In genomic region chr6:104711371-104711770, GRCh38 we compare ENCODE assay signal across 11 cellular contexts.
DNase-seq lines count a peak whose midpoint lies in the region; ATAC-seq and TF ChIP-seq lines count a peak whose summit lies in the region.
"Had no signal": no experiment of that assay in that cellular context is flagged by ENCODE, and none has a peak within 500 bp of the region (broad histone marks: within the 10 kb centered on the region; RNA-seq: fewer than 3 reads in every experiment).

No MANE protein-coding gene starts in this region.

- no peaks in the 10 kb centered on the region for H3K27me3 Mint-ChIP-seq in Caco-2 (ENCODE audit: insufficient read depth, unreplicated experiment)

- H3K4me1 ChIP-seq in Caco-2 = peaks cover 10% of the 10 kb centered on the region
- H3K4me1 ChIP-seq in Karpas-422 (ENCODE audit: low read length) = 0 out of 2 replicates have a peak, but pooled peaks cover 3% of the 10 kb centered on the region

- BruUV-seq in Caco-2 (replicated peaks; lab: Mats Ljungman, UMichigan) = no TSS peak

- no peak overlapping the region for H2AFZ ChIP-seq in Karpas-422 (ENCODE audit: low read length)

- H3K9ac ChIP-seq in Karpas-422 (ENCODE audit: low read length) = no peak overlapping the region

- H3K9me3 ChIP-seq in Caco-2 (no peaks in the 10 kb centered on the region), Karpas-422 (ENCODE audit: low read length) (no peaks in the 10 kb centered on the region)

- H3K4me1 Mint-ChIP-seq in Caco-2 (ENCODE audit: low read depth, unreplicated experiment) = no peaks in the 10 kb centered on the region

- DNase-seq in Caco-2 = peak; percentile 48 to 59
- peak; percentile 63 for DNase-seq in NCI-H1092 treated with DMSO at 0.1 percent for 48 hours (lab: John Stamatoyannopoulos, UW)
- DNase-seq in kidney tubule cell (ENCODE audit: low spot score) = peak; percentile 69
- DNase-seq in NK-92 treated with Interleukin-12 subunit alpha and Interleukin-12 subunit beta, amount 100 ng/mL, for 24 hours (lab: John Stamatoyannopoulos, UW) = no peak
- no peak for DNase-seq in Karpas-422
- DNase-seq: activated T-cell treated with anti-CD3 and anti-CD28 coated beads, Interleukin-2, amount 50 U/mL, for 4 hours; CD8-positive, alpha-beta memory T cell had no signal

- H3K27ac ChIP-seq in Karpas-422 (ENCODE audit: low read length) = no peak overlapping the region

- CTCF ChIA-PET in Caco-2 (lab: Charles Lee) = no interaction called here

- H4K20me1 ChIP-seq in Karpas-422 (ENCODE audit: insufficient read depth, low read depth, low read length) = no peaks in the 10 kb centered on the region

- no peaks in the 10 kb centered on the region for H3K36me3 ChIP-seq in Caco-2 (ENCODE audit: control insufficient read depth, insufficient read depth, low read length)
- peaks cover 3% of the 10 kb centered on the region; the same call in 1 of the 2 replicates for H3K36me3 ChIP-seq in Karpas-422 (ENCODE audit: insufficient read depth, low read length)

- no peak overlapping the region for H3K4me2 ChIP-seq in Karpas-422 (ENCODE audit: low read depth, low read length, poor library complexity, severe bottlenecking)

- H3K36me3 Mint-ChIP-seq in Caco-2 (ENCODE audit: insufficient read depth, unreplicated experiment) = no peaks in the 10 kb centered on the region

- H3K4me3 ChIP-seq in Caco-2 (ENCODE audit: low read depth, low read length) (no peak overlapping the region), Karpas-422 (ENCODE audit: low read length) (no peak overlapping the region)

- no peaks in the 10 kb centered on the region for H3K27me3 ChIP-seq in Caco-2 (replicated peaks; ENCODE audit: control insufficient read depth, insufficient read depth, low read length)
- H3K27me3 ChIP-seq in Karpas-422 (ENCODE audit: low read length) = no peaks in the 10 kb centered on the region

- no peaks in the 10 kb centered on the region for H3K9me2 ChIP-seq in Karpas-422 (replicated peaks; ENCODE audit: insufficient read depth, low read length)

- H3K4me3 Mint-ChIP-seq in Caco-2 (ENCODE audit: unreplicated experiment) = no peak overlapping the region
- H3K4me3 Mint-ChIP-seq: activated T-cell treated with anti-CD3 and anti-CD28 coated beads, Interleukin-2, amount 50 U/mL, for 4 hours; CD8-positive, alpha-beta memory T cell had no signal

- no peaks in the 10 kb centered on the region for H3K79me2 ChIP-seq in Karpas-422 (ENCODE audit: low read length)

- intact Hi-C loops in Caco-2 (cut with micrococcal nuclease; ENCODE audit: unreplicated experiment) = no loop called here

- TF ChIP-seq CTCF in Caco-2 (IDR thresholded peaks at IDR 0.05; ENCODE audit: insufficient read depth in 1 of 2, low read depth in 1 of 2, low read length in 1 of 2, severe bottlenecking in 1 of 2, unreplicated experiment in 1 of 2) = no peak

- ATAC-seq in SK-N-SH treated with all-trans-retinoic acid at 6 μM for 48 hours (peak; percentile 92), GM18873 (IDR thresholded peaks at IDR 0.05; ENCODE audit: low FRiP score, unreplicated experiment) (no peak), GM18502 (IDR thresholded peaks at IDR 0.05; ENCODE audit: poor library complexity, unreplicated experiment) (no peak)
- ATAC-seq: activated T-cell treated with anti-CD3 and anti-CD28 coated beads, Interleukin-2, amount 50 U/mL, for 4 hours; Right ventricle myocardium inferior had no signal

- no peak overlapping the region for H3K27ac Mint-ChIP-seq in Caco-2 (ENCODE audit: unreplicated experiment)
- H3K27ac Mint-ChIP-seq: CD8-positive, alpha-beta memory T cell had no signal

- no peaks in the 10 kb centered on the region for H3K9me3 Mint-ChIP-seq in Caco-2 (ENCODE audit: unreplicated experiment)
- H3K9me3 Mint-ChIP-seq: CD8-positive, alpha-beta memory T cell had no signal

- POLR2A ChIA-PET in Caco-2 (lab: Charles Lee) = no interaction called here

TF ChIP-seq in SK-N-SH treated with all-trans-retinoic acid at 6 μM for 48 hours, 23 proteins besides CTCF, POLR2A, EP300 and RAD21:
- TF ChIP-seq TOX (CRISPR knock-in tag; IDR thresholded peaks at IDR 0.05; ENCODE audit: borderline replicate concordance) (0 out of 2 replicates have a peak, but pooled peaks have one; percentile 24), ZC3H10 (CRISPR knock-in tag; IDR thresholded peaks at IDR 0.05) (peak; percentile 87), ISL1 (CRISPR knock-in tag; IDR thresholded peaks at IDR 0.05) (no peak)

Comparison
In these comparisons a context has a peak if more than half of its experiments do, and no peak if none do; other contexts are left out.
1. DNase-seq: peak in Caco-2 (2 of 2), NCI-H1092 treated with DMSO at 0.1 percent for 48 hours (single experiment) and kidney tubule cell (single experiment); none in NK-92 treated with Interleukin-12 subunit alpha and Interleukin-12 subunit beta, amount 100 ng/mL, for 24 hours (single experiment) and Karpas-422 (single experiment).